Comparison of ENCODE assay signal across 8 cellular contexts in genomic region chr16:106623-107324, GRCh38. TPM values are rescaled to one million over a fixed set of nuclear protein-coding genes. Genes with fewer than 3 reads are reported as not detected.
DNase-seq lines count a peak whose midpoint lies in the region; ATAC-seq, FAIRE-seq and TF ChIP-seq lines count a peak whose summit lies in the region.

No MANE protein-coding gene starts in this region.

- H3K36me3 Mint-ChIP-seq in osteocyte (ENCODE audit: unreplicated experiment) = peaks cover 14% of the 10 kb centered on the region

- H3K27me3 Mint-ChIP-seq in osteocyte (ENCODE audit: unreplicated experiment) = no peaks in the 10 kb centered on the region

- DNase-seq in EH (ENCODE audit: low read depth) (peak; percentile 82), LoVo (ENCODE audit: low spot score) (peak; percentile 62), RPMI8226 (peak; percentile 82), frontal cortex (ENCODE audit: low spot score in 2 of 2) (peak; percentile 56 to 74), osteocyte (ENCODE audit: extremely low spot score, unreplicated experiment) (no peak), 8988T (no peak)
- DNase-seq in activated effector memory CD4-positive, alpha-beta T cell treated with anti-CD3 and anti-CD28 coated beads, Interleukin-2, amount 50 U/mL, for 16 hours = peak; percentile 79

- H3K27ac Mint-ChIP-seq in osteocyte (ENCODE audit: unreplicated experiment) = no peak overlapping the region

- peak; percentile 85 for TF ChIP-seq CTCF in osteocyte (IDR thresholded peaks at IDR 0.05)

- H3K4me1 Mint-ChIP-seq in osteocyte (ENCODE audit: unreplicated experiment) = peaks cover 11% of the 10 kb centered on the region

- no peak for ATAC-seq in HG03135 (IDR thresholded peaks at IDR 0.05; ENCODE audit: unreplicated experiment)

- no peaks in the 10 kb centered on the region for H3K9me3 Mint-ChIP-seq in osteocyte (ENCODE audit: unreplicated experiment)

- no peak for FAIRE-seq in frontal cortex (lab: Jason Lieb, UNC)

- no peak overlapping the region for H3K4me3 Mint-ChIP-seq in osteocyte (ENCODE audit: unreplicated experiment)

RNA-seq across cellular contexts. Expression of gene MPG, which starts 28.7 kb away (rescaled TPM):
- total RNA-seq in frontal cortex (48.9 TPM), osteocyte (65.9 and 71.6 TPM in 2 replicates)

RNA-seq across cellular contexts. Expression of gene NPRL3, which starts 31.7 kb away (rescaled TPM):
- 8.2 TPM for total RNA-seq in frontal cortex
- 45.1 and 45.3 TPM in 2 replicates for total RNA-seq in osteocyte

RNA-seq across cellular contexts. Expression of gene RHBDF1, which starts 34.3 kb away (rescaled TPM):
- total RNA-seq in frontal cortex (1.6 TPM), osteocyte (56.8 and 57.6 TPM in 2 replicates)

RNA-seq across cellular contexts. Expression of gene HBZ, which starts 45.7 kb away (rescaled TPM):
- total RNA-seq in frontal cortex = not detected
- not detected in 2 replicates for total RNA-seq in osteocyte

RNA-seq across cellular contexts. Expression of gene SNRNP25, which starts 53.1 kb away (rescaled TPM):
- 14.3 TPM for total RNA-seq in frontal cortex
- 28.6 and 30.4 TPM in 2 replicates for total RNA-seq in osteocyte

Comparison
In these comparisons a context has a peak if more than half of its experiments do, and no peak if none do; other contexts are left out.
1. DNase-seq: peak in EH (single experiment), LoVo (single experiment), RPMI8226 (single experiment), activated effector memory CD4-positive, alpha-beta T cell treated with anti-CD3 and anti-CD28 coated beads, Interleukin-2, amount 50 U/mL, for 16 hours (single experiment) and frontal cortex (2 of 2); none in osteocyte (single experiment) and 8988T (single experiment).
2. RNA of gene RHBDF1, which starts 34.3 kb away (total RNA-seq): 56.8 to 57.6 TPM in osteocyte; 1.6 TPM in frontal cortex (single experiment); every median in the first group is over 10 times any median in the second.